Comparison of ENCODE assay signal across 14 cellular contexts in the genomic region with DNA sequence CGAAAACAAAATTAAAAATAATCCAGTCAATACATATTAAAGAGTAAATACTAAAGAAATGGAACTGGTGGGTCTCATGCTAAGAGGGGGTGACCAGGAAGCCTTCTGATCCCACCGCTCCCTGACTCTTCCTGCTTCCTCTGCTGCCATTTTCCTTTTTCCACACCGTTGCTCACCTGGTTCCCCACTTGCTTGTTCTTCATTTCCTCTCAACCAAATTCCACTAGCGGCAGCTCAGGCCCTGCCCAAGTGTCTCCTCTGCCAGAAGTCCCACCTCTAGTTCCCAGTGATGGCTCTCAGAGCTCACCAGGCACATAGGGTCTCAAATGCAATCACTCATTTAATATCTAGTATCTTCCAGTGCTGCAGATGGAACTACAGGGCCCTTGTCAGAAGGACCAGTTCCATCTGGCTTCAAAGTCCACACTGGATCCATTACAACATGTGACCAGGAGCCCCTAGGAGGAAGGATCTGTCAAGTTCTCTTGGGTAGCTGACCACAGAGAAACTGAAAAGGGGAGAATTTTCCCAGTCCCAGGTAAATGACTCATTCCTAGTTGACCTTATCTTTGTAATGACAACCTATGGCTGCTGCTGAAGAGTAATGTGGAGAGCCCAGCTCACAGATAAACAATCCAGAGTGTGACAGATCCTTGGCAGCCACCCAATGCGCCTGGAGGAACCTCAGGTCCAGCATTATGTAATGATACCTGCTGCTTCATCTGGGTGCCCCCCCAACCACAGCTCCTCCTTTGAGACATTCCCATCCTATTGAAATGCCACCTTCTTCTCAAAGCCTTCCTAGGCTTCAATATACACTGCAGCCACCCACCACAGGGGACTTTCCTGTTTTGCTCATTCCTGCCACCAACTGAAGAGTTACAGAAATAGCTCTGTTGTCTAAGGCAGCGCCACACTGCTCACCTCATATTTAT. TPM values are rescaled to one million over a fixed set of nuclear protein-coding genes. Genes with fewer than 3 reads are reported as not detected.
DNase-seq lines count a peak whose midpoint lies in the region; ATAC-seq and TF ChIP-seq lines count a peak whose summit lies in the region.
"Had no signal": no experiment of that assay in that cellular context is flagged by ENCODE, and none has a peak within 500 bp of the region (broad histone marks: within the 10 kb centered on the region; RNA-seq: fewer than 3 reads in every experiment).

No MANE protein-coding gene starts in this region.

- peaks cover 4% of the 10 kb centered on the region for H3K79me2 ChIP-seq in hepatocyte

- H3K27me3 ChIP-seq in BLaER1, result no peaks in the 10 kb centered on the region
- H3K27me3 ChIP-seq in hepatocyte, result no peaks in the 10 kb centered on the region
- H3K27me3 ChIP-seq: ascending aorta, upper lobe of right lung had no signal

- in situ Hi-C loops in G401 (cut with HindIII; ENCODE audit: low sequenced_read_pairs), result no loop called here

- H4K20me1 ChIP-seq in BLaER1, result peaks cover 8% of the 10 kb centered on the region; the same call in 1 of the 2 replicates
- no peaks in the 10 kb centered on the region for H4K20me1 ChIP-seq in hepatocyte (ENCODE audit: insufficient read depth, poor library complexity, severe bottlenecking)

- H3K4me3 ChIP-seq in BLaER1 (no peak overlapping the region), hepatocyte (no peak overlapping the region)
- H3K4me3 ChIP-seq: ascending aorta, upper lobe of right lung had no signal

- ATAC-seq in GM21367 (IDR thresholded peaks at IDR 0.05; ENCODE audit: unreplicated experiment) (no peak), GM21390 (IDR thresholded peaks at IDR 0.05; ENCODE audit: unreplicated experiment) (no peak)
- ATAC-seq: upper lobe of right lung, WTC11 had no signal

- no peak overlapping the region for H3K9ac ChIP-seq in BLaER1

- WGBS in hepatocyte (ENCODE audit: low lambda C conversion rate, missing lambda C conversion rate), result 96% methylated on average over 6 of the region's 6 CpGs

- H3K4me2 ChIP-seq in BLaER1, result peak overlapping the region; percentile 59
- no peak overlapping the region for H3K4me2 ChIP-seq in hepatocyte

- no peaks in the 10 kb centered on the region for H3K9me2 ChIP-seq in hepatocyte (replicated peaks; ENCODE audit: insufficient read depth)

- peaks cover 36% of the 10 kb centered on the region for H3K4me1 ChIP-seq in BLaER1
- H3K4me1 ChIP-seq in hepatocyte (ENCODE audit: insufficient read depth), result peaks cover 13% of the 10 kb centered on the region

- H3K9me3 ChIP-seq in BLaER1 (no peaks in the 10 kb centered on the region), hepatocyte (ENCODE audit: low read depth) (no peaks in the 10 kb centered on the region)
- H3K9me3 ChIP-seq: ascending aorta, upper lobe of right lung had no signal

- H2AFZ ChIP-seq in hepatocyte, result no peak overlapping the region

- TF ChIP-seq CTCF in hepatocyte (IDR thresholded peaks at IDR 0.05; ENCODE audit: poor library complexity), result no peak

- DNase-seq in G401 (ENCODE audit: low spot score) (peak; percentile 44), SW480 (ENCODE audit: low spot score) (peak; percentile 32), hepatocyte (ENCODE audit: low spot score) (peak; percentile 73), HCEC 1CT (no peak)
- no peak for DNase-seq in stimulated activated CD4-positive, alpha-beta T cell treated with anti-CD3 and anti-CD28 coated beads, Interleukin-2, amount 100 ng/mL, for 24 hours
- DNase-seq: DMS153, upper lobe of right lung had no signal

- H3K36me3 ChIP-seq in BLaER1 (peaks cover 80% of the 10 kb centered on the region), hepatocyte (replicated peaks; ENCODE audit: insufficient read depth, low read depth) (no peaks in the 10 kb centered on the region)

- H3K27ac ChIP-seq in BLaER1, result peak overlapping the region; percentile 24
- H3K27ac ChIP-seq in hepatocyte, result peak overlapping the region; percentile 82
- H3K27ac ChIP-seq: ascending aorta, upper lobe of right lung had no signal

RNA-seq across cellular contexts. Expression of gene ELMO2, which starts 38.2 kb away (rescaled TPM):
- total RNA-seq in G401 (2014; rRNA removed; shearing (Covaris generic)), result 18.7 and 45.5 TPM in 2 replicates
- total RNA-seq in hepatocyte, result 42.3 and 50.5 TPM in 2 replicates
- 32.8 and 35.0 TPM in 2 replicates for polyA plus RNA-seq in hepatocyte

RNA-seq across cellular contexts. Expression of gene CDH22, which starts 59.9 kb away (rescaled TPM):
- total RNA-seq in G401 (2014; rRNA removed; shearing (Covaris generic)), result not detected in 2 replicates
- total RNA-seq in hepatocyte, result not detected in 2 replicates
- polyA plus RNA-seq in hepatocyte, result 0.15 TPM in 1 of 2 replicates, not detected in the other
- total RNA-seq: ascending aorta, pulmonary artery endothelial cell had no signal
- polyA plus RNA-seq: keratinocyte had no signal

Comparison
In these comparisons a context has a peak if more than half of its experiments do, and no peak if none do; other contexts are left out.
1. DNase-seq: peak in G401 (single experiment), SW480 (single experiment) and hepatocyte (single experiment); none in stimulated activated CD4-positive, alpha-beta T cell treated with anti-CD3 and anti-CD28 coated beads, Interleukin-2, amount 100 ng/mL, for 24 hours (0 of 2) and HCEC 1CT (single experiment).